8 cellular contexts compared by ENCODE assay signal in the genomic region with DNA sequence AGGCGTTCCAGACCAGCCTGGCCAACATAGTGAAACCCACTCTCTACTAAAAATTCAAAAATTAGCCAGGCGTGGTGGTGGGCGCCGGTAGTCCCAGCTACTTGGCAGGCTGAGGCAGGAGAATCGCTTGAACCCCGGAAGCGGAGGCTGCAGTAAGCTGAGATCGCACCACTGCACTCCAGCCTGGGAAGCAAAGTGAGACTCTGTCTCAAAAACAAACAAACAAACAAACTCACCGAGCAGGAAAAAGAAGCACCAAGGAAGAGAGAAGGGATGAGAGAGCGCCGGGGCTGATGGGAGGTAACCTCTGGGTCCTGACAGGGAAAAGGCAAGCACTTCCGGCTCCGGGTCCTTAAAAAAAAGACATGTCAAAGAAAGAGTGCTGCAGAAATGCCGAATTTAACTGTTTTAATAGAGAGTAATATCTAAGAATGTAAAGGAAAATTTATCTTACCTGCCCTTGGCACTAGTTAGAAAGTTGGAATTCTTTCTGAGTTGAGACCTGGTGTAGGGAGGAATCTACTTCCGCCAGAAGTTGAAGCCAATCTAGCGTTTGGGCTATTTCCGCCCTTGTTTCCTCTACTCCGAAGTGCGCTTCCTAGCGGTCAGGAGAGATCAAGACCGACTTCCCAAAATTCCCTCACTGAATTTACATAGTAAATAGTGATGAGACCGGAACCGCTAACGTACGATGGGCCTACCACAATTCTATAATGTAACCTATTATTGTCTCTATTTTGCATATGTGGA. TPM values are rescaled to one million over a fixed set of nuclear protein-coding genes. Genes with fewer than 3 reads are reported as not detected.
DNase-seq lines count a peak whose midpoint lies in the region; ATAC-seq, FAIRE-seq and TF ChIP-seq lines count a peak whose summit lies in the region.

No MANE protein-coding gene starts in this region.

- FAIRE-seq in HTR-8/SVneo (lab: Jason Lieb, UNC) = peak; percentile 64

- ATAC-seq in GM21367 (IDR thresholded peaks at IDR 0.05; ENCODE audit: unreplicated experiment) = peak; percentile 88

- H3K36me3 Mint-ChIP-seq in endothelial cell (ENCODE audit: low read depth, unreplicated experiment) (peaks cover 15% of the 10 kb centered on the region), mesothelial cell of epicardium (no peaks in the 10 kb centered on the region)

- H3K4me1 Mint-ChIP-seq in endothelial cell (ENCODE audit: unreplicated experiment) = peaks cover 24% of the 10 kb centered on the region
- peaks cover 12% of the 10 kb centered on the region for H3K4me1 Mint-ChIP-seq in mesothelial cell of epicardium

- peak; percentile 70 for TF ChIP-seq CTCF in endothelial cell (IDR thresholded peaks at IDR 0.05; ENCODE audit: unreplicated experiment)
- TF ChIP-seq CTCF in mesothelial cell of epicardium (IDR thresholded peaks at IDR 0.05; ENCODE audit: unreplicated experiment) = peak; percentile 46

- peaks cover 8% of the 10 kb centered on the region for H3K27me3 Mint-ChIP-seq in endothelial cell (ENCODE audit: unreplicated experiment)
- no peaks in the 10 kb centered on the region for H3K27me3 Mint-ChIP-seq in mesothelial cell of epicardium (ENCODE audit: low read depth)

- peak; percentile 87 for DNase-seq in D341Med (ENCODE audit: low spot score)
- peak; percentile 89 for DNase-seq in HTR-8/SVneo (ENCODE audit: insufficient read length, low spot score)
- DNase-seq in NOMO-1 treated with dmso at 0.1 percent for 144 hours (lab: John Stamatoyannopoulos, UW; ENCODE audit: unreplicated experiment) = peak; percentile 94
- DNase-seq in activated CD8-positive, alpha-beta memory T cell treated with anti-CD3 and anti-CD28 coated beads, Interleukin-2, amount 50 U/mL, for 1 hour (ENCODE audit: extremely low read depth) = peak; percentile 45
- peak; percentile 76 for DNase-seq in endothelial cell (ENCODE audit: low spot score)
- DNase-seq in mesothelial cell of epicardium (ENCODE audit: low spot score in 2 of 2, unreplicated experiment in 2 of 2) = peak; percentile 43 to 73
- DNase-seq in stimulated activated CD8-positive, alpha-beta memory T cell treated with anti-CD3 and anti-CD28 coated beads, Interleukin-15, amount 100 ng/mL, for 4 hours (ENCODE audit: low read depth in 2 of 2) = peak; percentile 35 to 55

- H3K9me3 Mint-ChIP-seq in endothelial cell (ENCODE audit: unreplicated experiment) (no peaks in the 10 kb centered on the region), mesothelial cell of epicardium (no peaks in the 10 kb centered on the region)

- H3K27ac Mint-ChIP-seq in endothelial cell (ENCODE audit: unreplicated experiment) (peak overlapping the region; percentile 99), mesothelial cell of epicardium (peak overlapping the region; percentile 96)

- H3K4me3 Mint-ChIP-seq in endothelial cell (ENCODE audit: unreplicated experiment) = peak overlapping the region; percentile 100
- peak overlapping the region; percentile 99 for H3K4me3 Mint-ChIP-seq in mesothelial cell of epicardium

RNA-seq across cellular contexts. Expression of a gene that starts 29.1 kb away (rescaled TPM):
- total RNA-seq in endothelial cell (ENCODE audit: unreplicated experiment) = 0.21 TPM
- total RNA-seq in mesothelial cell of epicardium = 0.74 to 1.1 TPM (median 0.80 TPM) in 3 replicates

RNA-seq across cellular contexts. Expression of a gene that starts 40.4 kb away (rescaled TPM):
- total RNA-seq in endothelial cell (ENCODE audit: unreplicated experiment) (30.6 TPM), mesothelial cell of epicardium (26.6 to 27.1 TPM (median 26.6 TPM) in 3 replicates)

RNA-seq across cellular contexts. Expression of a gene that starts 40.7 kb away (rescaled TPM):
- total RNA-seq in endothelial cell (ENCODE audit: unreplicated experiment) (25.1 TPM), mesothelial cell of epicardium (41.9 to 48.0 TPM (median 45.8 TPM) in 3 replicates)

Comparison
In these comparisons a context has a peak if more than half of its experiments do, and no peak if none do; other contexts are left out.
1. Peak in every context shown above with its lines: DNase-seq and ATAC-seq.